In the genomic region with DNA sequence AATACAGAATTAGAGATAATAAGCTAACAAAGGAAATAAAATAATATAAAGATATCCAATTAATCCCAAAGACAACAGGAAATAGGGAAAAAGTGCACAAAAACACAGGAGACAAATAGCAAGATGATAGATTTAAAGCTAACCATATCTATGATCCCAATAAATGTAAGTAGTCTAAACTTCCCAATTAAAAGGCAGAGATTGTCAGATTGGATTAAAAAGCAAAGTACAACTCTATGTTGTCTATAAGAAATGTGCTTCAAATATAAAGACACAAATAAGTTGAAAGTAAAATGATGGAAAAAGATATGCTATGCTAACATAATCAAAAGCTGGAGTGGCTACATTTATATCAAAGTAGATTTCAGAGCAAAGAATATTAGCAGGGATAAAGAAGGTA, we compare ENCODE assay signal across 7 cellular contexts.
"Had no signal": no experiment of that assay in that cellular context is flagged by ENCODE, and none has a peak within 500 bp of the region (broad histone marks: within the 10 kb centered on the region; RNA-seq: fewer than 3 reads in every experiment).

No MANE protein-coding gene starts in this region.

- FAIRE-seq: HepG2, HTR-8/SVneo had no signal

- ATAC-seq: HepG2 had no signal

- H3K4me2 ChIP-seq: KMS-11 had no signal

- DNase-seq: IMR-90, KBM-7, KG1 had no signal

- H3K27ac ChIP-seq: HL-60, KMS-11 had no signal

- H3K9ac ChIP-seq: KMS-11 had no signal
